Comparison of ENCODE assay signal across 7 cellular contexts in the genomic region with DNA sequence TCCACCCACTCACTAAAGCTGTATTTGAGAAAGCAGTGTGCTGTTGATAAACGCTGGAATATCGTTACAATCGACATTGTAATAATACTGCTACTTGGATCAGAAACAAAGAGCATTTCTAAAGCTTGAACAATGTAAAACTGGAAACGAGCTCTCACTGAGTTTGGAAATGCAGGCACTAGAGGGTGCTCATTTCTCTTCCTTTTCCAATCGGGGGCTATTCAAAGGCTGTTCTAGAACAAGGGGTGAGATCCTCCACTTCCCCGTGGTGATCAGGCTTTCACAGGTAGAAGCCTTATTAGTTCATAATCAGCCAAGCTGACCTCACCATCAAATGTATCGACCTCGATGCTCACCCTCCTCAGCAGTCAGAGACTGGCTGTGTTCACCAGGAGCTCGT.
DNase-seq lines count a peak whose midpoint lies in the region; TF ChIP-seq lines count a peak whose summit lies in the region.
"Not testable (repeated sequence)": the region's sequence is repeated elsewhere in the genome, so short reads cannot be mapped to it uniquely, and the experiment has no call there.

No MANE protein-coding gene starts in this region.

- H3K36me3 ChIP-seq in OCI-LY7 (ENCODE audit: insufficient read depth, low read length); WERI-Rb-1: not testable (repeated sequence)

- POLR2A ChIA-PET in OCI-LY7 (lab: Charles Lee), result not testable (repeated sequence)

- not testable (repeated sequence) for H3K9me3 Mint-ChIP-seq in HFFc6

- not testable (repeated sequence) for BruUV-seq in OCI-LY7 (replicated peaks; lab: Mats Ljungman, UMichigan)

- H3K9me2 ChIP-seq in OCI-LY7 (ENCODE audit: insufficient read depth, low read length), result not testable (repeated sequence)

- not testable (repeated sequence) for H3K36me3 Mint-ChIP-seq in HFFc6 (ENCODE audit: low read depth)

- not testable (repeated sequence) for H3K4me1 Mint-ChIP-seq in HFFc6 (ENCODE audit: low read depth)

- not testable (repeated sequence) for H3K27ac ChIP-seq in OCI-LY7 (ENCODE audit: low read depth, low read length, poor library complexity, severe bottlenecking)
- H3K27ac ChIP-seq in WERI-Rb-1, result peak overlapping the region; percentile 9
- peak overlapping the region; percentile 13 for H3K27ac ChIP-seq in caudate nucleus (ENCODE audit: low read depth, low read length)
- H3K27ac ChIP-seq in dorsolateral prefrontal cortex, result peak overlapping the region in 48 of 59 donors; percentile 5 to 89 (median 68)
- peak overlapping the region; percentile 81 for H3K27ac ChIP-seq in layer of hippocampus (ENCODE audit: low read depth, low read length)
- H3K27ac ChIP-seq in temporal lobe (ENCODE audit: low read depth, low read length), result peak overlapping the region; percentile 88

- H3K27me3 Mint-ChIP-seq in HFFc6 (ENCODE audit: insufficient read depth), result peaks cover 46% of the 10 kb centered on the region

- H3K9me3 ChIP-seq in OCI-LY7 (ENCODE audit: low read length); WERI-Rb-1 (ENCODE audit: severe bottlenecking): not testable (repeated sequence)

- not testable (repeated sequence) for H3K4me3 Mint-ChIP-seq in HFFc6

- H3K27me3 ChIP-seq in WERI-Rb-1 (ENCODE audit: insufficient read depth, low read depth, severe bottlenecking); dorsolateral prefrontal cortex; layer of hippocampus (ENCODE audit: control insufficient read depth, insufficient read depth, low read length): not testable (repeated sequence)

- not testable (repeated sequence) for H3K4me3 ChIP-seq in OCI-LY7 (ENCODE audit: low read depth, low read length, poor library complexity, severe bottlenecking); WERI-Rb-1 (ENCODE audit: low read depth, low read length)
- H3K4me3 ChIP-seq in dorsolateral prefrontal cortex, result peak overlapping the region in 27 of 59 donors; percentile 1 to 56 (median 28)

- not testable (repeated sequence) for DNase-seq in HFFc6; OCI-LY7 (ENCODE audit: low spot score); WERI-Rb-1; caudate nucleus (lab: John Stamatoyannopoulos, UW); dorsolateral prefrontal cortex

- TF ChIP-seq CTCF in HFFc6 (IDR thresholded peaks at IDR 0.05) (peak; percentile 23; the same call in 1 of the 2 replicates), OCI-LY7 (conservative IDR thresholded peaks at IDR 0.05; ENCODE audit: low read length) (0 out of 2 replicates have a peak, but pooled peaks have one; percentile 16), dorsolateral prefrontal cortex (IDR thresholded peaks at IDR 0.05 in 54 of 56, conservative IDR thresholded peaks at IDR 0.05 in 2 of 56; ENCODE audit: low read depth in 1 of 56, partially characterized antibody in 56 of 56) (peak in 49 of 56 donors; percentile 6 to 64 (median 35))
- not testable (repeated sequence) for TF ChIP-seq CTCF in WERI-Rb-1 (IDR thresholded peaks at IDR 0.05; ENCODE audit: low read depth, low read length)

- H3K4me1 ChIP-seq in OCI-LY7 (ENCODE audit: insufficient read depth, low read length, poor library complexity, severe bottlenecking), result not testable (repeated sequence)

- CTCF ChIA-PET in OCI-LY7 (lab: Charles Lee; ENCODE audit: unreplicated experiment), result not testable (repeated sequence)

- H3K27ac Mint-ChIP-seq in HFFc6, result not testable (repeated sequence)

- H2AFZ ChIP-seq in OCI-LY7 (ENCODE audit: low read length), result not testable (repeated sequence)

- H3K79me2 ChIP-seq in OCI-LY7 (ENCODE audit: insufficient read depth, low read depth, low read length), result not testable (repeated sequence)

- intact Hi-C loops in OCI-LY7 (cut with micrococcal nuclease; ENCODE audit: unreplicated experiment); dorsolateral prefrontal cortex (cut with DNase I): not testable (repeated sequence)

- not testable (repeated sequence) for H4K20me1 ChIP-seq in OCI-LY7 (ENCODE audit: insufficient read depth, low read length)

- H3K4me2 ChIP-seq in OCI-LY7 (ENCODE audit: low read length), result not testable (repeated sequence)
